8 cellular contexts compared by ENCODE assay signal in genomic region chrX:148381603-148382002, GRCh38.
DNase-seq lines count a peak whose midpoint lies in the region; ATAC-seq and TF ChIP-seq lines count a peak whose summit lies in the region.
"Had no signal": no experiment of that assay in that cellular context is flagged by ENCODE, and none has a peak within 500 bp of the region (broad histone marks: within the 10 kb centered on the region; RNA-seq: fewer than 3 reads in every experiment).

No MANE protein-coding gene starts in this region.

- H3K36me3 ChIP-seq in MM.1S (replicated peaks; ENCODE audit: insufficient read depth, low read length) (no peaks in the 10 kb centered on the region), gastroesophageal sphincter (no peaks in the 10 kb centered on the region)

- H3K79me2 ChIP-seq in MM.1S (ENCODE audit: low read length), result no peaks in the 10 kb centered on the region

- no peak for TF ChIP-seq CTCF in MM.1S (IDR thresholded peaks at IDR 0.05; ENCODE audit: low read length)
- TF ChIP-seq CTCF in natural killer cell (IDR thresholded peaks at IDR 0.05), result no peak
- no peak for TF ChIP-seq CTCF in gastroesophageal sphincter (IDR thresholded peaks at IDR 0.05)

- TF ChIP-seq POLR2A in gastroesophageal sphincter (IDR thresholded peaks at IDR 0.05), result no peak

- peaks cover 21% of the 10 kb centered on the region for H3K4me1 ChIP-seq in MM.1S (ENCODE audit: low read length)
- no peaks in the 10 kb centered on the region for H3K4me1 ChIP-seq in gastroesophageal sphincter

- no peaks in the 10 kb centered on the region for H3K9me3 Mint-ChIP-seq in natural killer cell

- peak overlapping the region; percentile 81 for H3K4me3 Mint-ChIP-seq in natural killer cell

- ATAC-seq in GM18909 (IDR thresholded peaks at IDR 0.05; ENCODE audit: poor library complexity, unreplicated experiment), result peak; percentile 30
- ATAC-seq in HG02642 (IDR thresholded peaks at IDR 0.05; ENCODE audit: poor library complexity, unreplicated experiment), result peak; percentile 37
- peak; percentile 21 to 40 (median 31) for ATAC-seq in natural killer cell
- ATAC-seq in gastroesophageal sphincter, result no peak

- H3K36me3 Mint-ChIP-seq in natural killer cell, result no peaks in the 10 kb centered on the region

- peak overlapping the region; percentile 90 to 92 for H3K27ac Mint-ChIP-seq in natural killer cell

- H3F3A ChIP-seq in MM.1S (ENCODE audit: insufficient read depth, low read length), result peaks cover 19% of the 10 kb centered on the region

- H3K9me2 ChIP-seq in MM.1S (replicated peaks; ENCODE audit: insufficient read depth, low read length), result no peaks in the 10 kb centered on the region

- TF ChIP-seq EP300 in gastroesophageal sphincter (IDR thresholded peaks at IDR 0.05), result no peak

- 52 to 74% methylated on average over 2 of the region's 2 CpGs for WGBS in gastroesophageal sphincter (ENCODE audit: low coverage in 1 of 2), 2 donors

- H3K4me3 ChIP-seq in MM.1S (ENCODE audit: low read length) (peak overlapping the region; percentile 64), gastroesophageal sphincter (no peak overlapping the region)

- H4K20me1 ChIP-seq in MM.1S (ENCODE audit: insufficient read depth, low read length), result no peaks in the 10 kb centered on the region

- H2AFZ ChIP-seq in MM.1S (ENCODE audit: low read length), result peak overlapping the region; percentile 93

- peaks cover 0 to 6% of the 10 kb centered on the region in 2 donors for H3K27me3 Mint-ChIP-seq in natural killer cell (ENCODE audit: low read depth in 2 of 2)

- H3K9ac ChIP-seq in MM.1S (ENCODE audit: low read length), result peak overlapping the region; percentile 58

- DNase-seq in MM.1S (peak; percentile 26), natural killer cell (no peak), NCI-H1436 treated with DMSO at 0.1 percent for 48 hours (lab: John Stamatoyannopoulos, UW) (no peak), NCI-H128 (lab: John Stamatoyannopoulos, UW; ENCODE audit: unreplicated experiment) (no peak)
- DNase-seq: HCEC 1CT had no signal

- intact Hi-C loops in natural killer cell (cut with micrococcal nuclease), result loop anchor here (5.0 kb wide), 1 partner anchor 469 kb away; the partner anchor contains the start of gene FMR1

- H3K27me3 ChIP-seq in MM.1S (replicated peaks; ENCODE audit: insufficient read depth, low read length) (no peaks in the 10 kb centered on the region), gastroesophageal sphincter (no peaks in the 10 kb centered on the region)

- H3K9me3 ChIP-seq in MM.1S (replicated peaks; ENCODE audit: insufficient read depth, low read length), result no peaks in the 10 kb centered on the region
- no peaks in the 10 kb centered on the region for H3K9me3 ChIP-seq in gastroesophageal sphincter

- peak overlapping the region; percentile 85 for H3K4me2 ChIP-seq in MM.1S (ENCODE audit: low read depth, low read length)

- H3K27ac ChIP-seq in MM.1S (ENCODE audit: low read length), result peak overlapping the region; percentile 85
- H3K27ac ChIP-seq in gastroesophageal sphincter, result no peak overlapping the region

- peaks cover 16 to 30% of the 10 kb centered on the region in 2 donors for H3K4me1 Mint-ChIP-seq in natural killer cell
